Comparison of ENCODE assay signal across 1 cellular context in genomic region chr10:3008518-3009195, GRCh38.
TF ChIP-seq lines count a peak whose summit lies in the region.

No MANE protein-coding gene starts in this region.

TF ChIP-seq in A549, 52 proteins besides CTCF, POLR2A, EP300 and RAD21 (continued from another document):
- TF ChIP-seq HMGXB4 (CRISPR knock-in tag; IDR thresholded peaks at IDR 0.05; ENCODE audit: borderline replicate concordance) (no peak), RNF2 (IDR thresholded peaks at IDR 0.05; ENCODE audit: borderline replicate concordance, low read depth) (no peak), CHD2 (IDR thresholded peaks at IDR 0.05; ENCODE audit: low read length, partially characterized antibody) (no peak), RFX5 (IDR thresholded peaks at IDR 0.05) (no peak), FOSL2 (IDR thresholded peaks at IDR 0.05) (no peak), FOSL2 (CRISPR knock-in tag; IDR thresholded peaks at IDR 0.05) (no peak)
TF ChIP-seq in A549: peak in this region for 0.
